27 cellular contexts compared by ENCODE assay signal in genomic region chr22:20652130-20652529, GRCh38.
"Had no signal": no experiment of that assay in that cellular context is flagged by ENCODE, and none has a peak within 500 bp of the region (broad histone marks: within the 10 kb centered on the region; RNA-seq: fewer than 3 reads in every experiment).

No MANE protein-coding gene starts in this region.

- ATAC-seq: heart right ventricle; natural killer cell; right cardiac atrium; stimulated activated memory B cell treated with anti-CD40 and anti-IgM and Interleukin-4, amounts not matched to agents 10 μg/mL and 1 μg/mL and 100 μg/mL, for 72 hours; stimulated activated naive CD8-positive, alpha-beta T cell treated with anti-CD3 and anti-CD28 coated beads, Interleukin-15, amount 100 ng/mL, for 72 hours had no signal

- H3K9me3 ChIP-seq: heart right ventricle, left ventricle myocardium inferior, neutrophil, ovary, sigmoid colon, tibial nerve, upper lobe of left lung, vagina had no signal

- H3K9ac ChIP-seq: neural progenitor cell had no signal

- H3K27me3 Mint-ChIP-seq: memory B cell had no signal

- H3K79me2 ChIP-seq: hepatocyte had no signal

- H3K36me3 ChIP-seq: heart right ventricle, left ventricle myocardium inferior, neural progenitor cell, neutrophil, ovary, sigmoid colon, tibial nerve, upper lobe of left lung, vagina had no signal

- H3K36me3 Mint-ChIP-seq: memory B cell; naive B cell; natural killer cell; neural progenitor cell; stimulated activated memory B cell treated with anti-CD40 and anti-IgM and Interleukin-4, amounts not matched to agents 10 μg/mL and 1 μg/mL and 100 μg/mL, for 72 hours had no signal

- H3K4me1 ChIP-seq: heart right ventricle, left ventricle myocardium inferior, neural progenitor cell, sigmoid colon, tibial nerve, vagina had no signal

- H3K27ac Mint-ChIP-seq: memory B cell; naive B cell; natural killer cell; nephron progenitor cell; neural progenitor cell; progenitor cell of endocrine pancreas; stimulated activated memory B cell treated with anti-CD40 and anti-IgM and Interleukin-4, amounts not matched to agents 10 μg/mL and 1 μg/mL and 100 μg/mL, for 72 hours; stimulated activated naive CD8-positive, alpha-beta T cell treated with anti-CD3 and anti-CD28 coated beads, Interleukin-15, amount 100 ng/mL, for 72 hours had no signal

- H3K4me2 ChIP-seq: hepatocyte, neural progenitor cell had no signal

- H3K9me3 Mint-ChIP-seq: memory B cell; naive B cell; natural killer cell; neural progenitor cell; stimulated activated memory B cell treated with anti-CD40 and anti-IgM and Interleukin-4, amounts not matched to agents 10 μg/mL and 1 μg/mL and 100 μg/mL, for 72 hours; stimulated activated naive CD8-positive, alpha-beta T cell treated with anti-CD3 and anti-CD28 coated beads, Interleukin-15, amount 100 ng/mL, for 72 hours had no signal

- H2AFZ ChIP-seq: hepatocyte, neural progenitor cell had no signal

- H3K4me3 ChIP-seq: heart right ventricle, hepatocyte, left ventricle myocardium inferior, neural progenitor cell, ovary, sigmoid colon, tibial nerve, upper lobe of left lung, vagina had no signal

- H3K27ac ChIP-seq: heart right ventricle, hepatocyte, left ventricle myocardium inferior, neural progenitor cell, neutrophil, ovary, sigmoid colon, tibial nerve, upper lobe of left lung, vagina had no signal

- H3K4me1 Mint-ChIP-seq: memory B cell; naive B cell; nephron progenitor cell; stimulated activated memory B cell treated with anti-CD40 and anti-IgM and Interleukin-4, amounts not matched to agents 10 μg/mL and 1 μg/mL and 100 μg/mL, for 72 hours; stimulated activated naive CD8-positive, alpha-beta T cell treated with anti-CD3 and anti-CD28 coated beads, Interleukin-15, amount 100 ng/mL, for 72 hours had no signal

- H3K27me3 ChIP-seq: heart right ventricle, hepatocyte, neural progenitor cell, ovary, sigmoid colon, tibial nerve, upper lobe of left lung, vagina had no signal

- FAIRE-seq: small intestine had no signal

- DNase-seq: heart right ventricle; islet precursor cell; left ventricle myocardium inferior; naive B cell; natural killer cell; nephron progenitor cell; occipital lobe; ovary; right cardiac atrium; sigmoid colon; small intestine; stimulated activated CD4-positive, alpha-beta T cell treated with anti-CD3 and anti-CD28 coated beads, Interleukin-1b, Interleukin-23, amount 100 ng/mL, for 48 hours; stimulated activated CD4-positive, alpha-beta T cell treated with anti-CD3 and anti-CD28 coated beads, Interleukin-2, amount 100 ng/mL, for 48 hours; stimulated activated CD4-positive, alpha-beta T cell treated with anti-CD3 and anti-CD28 coated beads, Interleukin-4, amount 100 ng/mL, for 4 hours; stimulated activated CD8-positive, alpha-beta memory T cell treated with anti-CD3 and anti-CD28 coated beads, Interleukin-4, amount 100 ng/mL, for 48 hours; stimulated activated naive CD4-positive, alpha-beta T cell treated with Interleukin-2 at 50 U/mL for 16 hours; stimulated activated naive CD8-positive, alpha-beta T cell treated with anti-CD3 and anti-CD28 coated beads, Interleukin-15, amount 100 ng/mL, for 72 hours; substantia nigra; upper lobe of left lung had no signal

- H3K4me3 Mint-ChIP-seq: memory B cell; naive B cell; natural killer cell; nephron progenitor cell; neural progenitor cell; stimulated activated memory B cell treated with anti-CD40 and anti-IgM and Interleukin-4, amounts not matched to agents 10 μg/mL and 1 μg/mL and 100 μg/mL, for 72 hours; stimulated activated naive CD8-positive, alpha-beta T cell treated with anti-CD3 and anti-CD28 coated beads, Interleukin-15, amount 100 ng/mL, for 72 hours had no signal
